ENCODE assay signal across 20 cellular contexts in genomic region chr6:126957721-126958120, GRCh38.
DNase-seq lines count a peak whose midpoint lies in the region; TF ChIP-seq lines count a peak whose summit lies in the region.
"Had no signal": no experiment of that assay in that cellular context is flagged by ENCODE, and none has a peak within 500 bp of the region (broad histone marks: within the 10 kb centered on the region; RNA-seq: fewer than 3 reads in every experiment).

No MANE protein-coding gene starts in this region.

- no peaks in the 10 kb centered on the region for H3K4me1 ChIP-seq in adipocyte (ENCODE audit: control insufficient read depth, insufficient read depth, low read length)
- H3K4me1 ChIP-seq in uterus = no peaks in the 10 kb centered on the region
- H3K4me1 ChIP-seq: BLaER1 treated with 17β-estradiol and CSF1 and Interleukin-3, amounts not matched to agents 10 nM and 100 nM had no signal

- H3K36me3 ChIP-seq in adipocyte (ENCODE audit: control insufficient read depth, insufficient read depth, low read length, severe bottlenecking) = no peaks in the 10 kb centered on the region
- no peaks in the 10 kb centered on the region for H3K36me3 ChIP-seq in uterus
- H3K36me3 ChIP-seq: BLaER1 treated with 17β-estradiol and CSF1 and Interleukin-3, amounts not matched to agents 10 nM and 100 nM had no signal

- intact Hi-C loops in uterus (cut with DNase I; ENCODE audit: low total_unique reads) = no loop called here

- DNase-seq in adipocyte (ENCODE audit: low read depth) (peak; percentile 17), astrocyte of the hippocampus (ENCODE audit: low read depth, low spot score) (peak; percentile 62), fibroblast of peridontal ligament (ENCODE audit: extremely low read depth) (peak; percentile 80), stromal cell of bone marrow (ENCODE audit: low read depth) (peak; percentile 56), uterus (no peak), activated gamma-delta T cell treated with Interleukin-2 at 50 U/mL for 16 hours (no peak), G401 (ENCODE audit: low spot score) (no peak)
- DNase-seq in activated CD4-positive, alpha-beta T cell treated with anti-CD3 and anti-CD28 coated beads for 4 hours = no peak
- DNase-seq: 8988T; ACHN; AML-193; Caco-2; Calu3; CD4-positive, alpha-beta T cell; CD8-positive, alpha-beta T cell; DMS79 treated with DMSO at 0.1 percent for 48 hours; GDM1 had no signal

- no peak for TF ChIP-seq POLR2A in uterus (IDR thresholded peaks at IDR 0.05)

- H3K9me3 ChIP-seq in adipocyte (ENCODE audit: control insufficient read depth, low read length) (no peaks in the 10 kb centered on the region), uterus (no peaks in the 10 kb centered on the region)
- H3K9me3 ChIP-seq: BLaER1 treated with 17β-estradiol and CSF1 and Interleukin-3, amounts not matched to agents 10 nM and 100 nM had no signal

- H3K27me3 ChIP-seq in adipocyte (replicated peaks; ENCODE audit: control insufficient read depth, insufficient read depth, low read length) = no peaks in the 10 kb centered on the region
- H3K27me3 ChIP-seq in uterus = no peaks in the 10 kb centered on the region
- H3K27me3 ChIP-seq: BLaER1 treated with 17β-estradiol and CSF1 and Interleukin-3, amounts not matched to agents 10 nM and 100 nM had no signal

- in situ Hi-C loops in G401 (cut with HindIII; ENCODE audit: low sequenced_read_pairs) = no loop called here

- H3K9ac ChIP-seq in adipocyte (ENCODE audit: low read length) = no peak overlapping the region
- H3K9ac ChIP-seq: BLaER1 treated with 17β-estradiol and CSF1 and Interleukin-3, amounts not matched to agents 10 nM and 100 nM had no signal

- H3K4me3 ChIP-seq in adipocyte (ENCODE audit: low read length) (no peak overlapping the region), uterus (no peak overlapping the region)
- H3K4me3 ChIP-seq: BLaER1 treated with 17β-estradiol and CSF1 and Interleukin-3, amounts not matched to agents 10 nM and 100 nM; GM12878 had no signal

- TF ChIP-seq CTCF in uterus (IDR thresholded peaks at IDR 0.05) = no peak

- H3K27ac ChIP-seq in uterus = no peak overlapping the region
- H3K27ac ChIP-seq: BLaER1 treated with 17β-estradiol and CSF1 and Interleukin-3, amounts not matched to agents 10 nM and 100 nM; C4-2B had no signal

Comparison
In these comparisons a context has a peak if more than half of its experiments do, and no peak if none do; other contexts are left out.
1. DNase-seq: peak in adipocyte (single experiment), astrocyte of the hippocampus (single experiment), fibroblast of peridontal ligament (single experiment) and stromal cell of bone marrow (single experiment); none in uterus (0 of 2), activated gamma-delta T cell treated with Interleukin-2 at 50 U/mL for 16 hours (single experiment), G401 (single experiment) and activated CD4-positive, alpha-beta T cell treated with anti-CD3 and anti-CD28 coated beads for 4 hours (0 of 2).